In the genomic region with DNA sequence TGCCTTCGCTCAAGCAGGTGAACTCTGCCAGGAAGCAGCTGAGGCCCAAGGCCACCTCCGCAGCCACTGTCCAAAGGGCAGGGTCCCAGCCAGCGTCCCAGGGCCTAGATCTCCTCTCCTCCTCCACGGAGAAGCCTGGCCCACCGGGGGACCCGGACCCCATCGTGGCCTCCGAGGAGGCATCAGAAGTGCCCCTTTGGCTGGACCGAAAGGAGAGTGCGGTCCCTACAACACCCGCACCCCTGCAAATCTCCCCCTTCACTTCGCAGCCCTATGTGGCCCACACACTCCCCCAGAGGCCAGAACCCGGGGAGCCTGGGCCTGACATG, we compare ENCODE assay signal across 9 cellular contexts.
"Had no signal": no experiment of that assay in that cellular context is flagged by ENCODE, and none has a peak within 500 bp of the region (broad histone marks: within the 10 kb centered on the region; RNA-seq: fewer than 3 reads in every experiment).

No MANE protein-coding gene starts in this region.

- H3K4me2 ChIP-seq: KMS-11 had no signal

- H3K27ac ChIP-seq: GM23248, HL-60, KMS-11 had no signal

- ATAC-seq: HepG2 had no signal

- H3K4me3 ChIP-seq: GM23248 had no signal

- H3K4me3 Mint-ChIP-seq: H9 had no signal

- H2AFZ ChIP-seq: GM23248 had no signal

- H3K27ac Mint-ChIP-seq: H9, IgD-negative memory B cell had no signal

- DNase-seq: GM23248, GOT3, HCEC 1CT, KBM-7 had no signal

- H3K9ac ChIP-seq: GM23248, KMS-11 had no signal

- H3K9me3 Mint-ChIP-seq: H9 had no signal
